ENCODE assay signal across 14 cellular contexts in the genomic region with DNA sequence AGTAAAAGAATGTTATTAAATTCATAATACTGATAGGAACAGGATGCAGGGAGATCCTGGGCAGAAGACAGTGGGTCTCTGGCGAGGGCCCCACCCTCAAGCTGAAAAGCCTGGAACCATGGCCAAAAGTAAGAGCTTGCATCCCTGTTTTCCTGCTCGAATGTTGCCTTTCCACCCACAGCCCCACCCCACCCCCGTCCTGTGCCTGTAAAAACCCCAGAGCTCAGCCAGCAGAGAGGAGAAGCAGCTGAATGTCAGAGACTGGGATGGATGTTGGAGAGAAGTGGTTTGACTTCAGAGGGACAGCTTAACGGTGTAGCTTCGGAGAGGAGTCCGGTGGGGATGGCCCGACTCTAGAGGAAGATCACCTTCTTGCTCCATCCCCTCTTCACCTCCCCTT.
"Had no signal": no experiment of that assay in that cellular context is flagged by ENCODE, and none has a peak within 500 bp of the region (broad histone marks: within the 10 kb centered on the region; RNA-seq: fewer than 3 reads in every experiment).

No MANE protein-coding gene starts in this region.

- H3K27me3 ChIP-seq: foreskin keratinocyte, heart right ventricle, right atrium auricular region, sigmoid colon had no signal

- H3K4me1 ChIP-seq: foreskin keratinocyte, heart right ventricle, lower lobe of right lung, right atrium auricular region had no signal

- H3K27ac ChIP-seq: foreskin keratinocyte, heart right ventricle, left ventricle myocardium inferior, lower lobe of right lung, right atrium auricular region, sigmoid colon, skin epidermis had no signal

- H3K9me3 ChIP-seq: heart right ventricle, left ventricle myocardium inferior, lower lobe of right lung, right atrium auricular region, sigmoid colon had no signal

- H3K4me3 ChIP-seq: coronary artery, heart right ventricle, left ventricle myocardium inferior, lower lobe of right lung, right atrium auricular region, sigmoid colon, skin epidermis had no signal

- DNase-seq: effector CD4-positive, alpha-beta T cell; endodermal cell; erythroblast; foreskin keratinocyte; heart right ventricle; left ventricle myocardium inferior; sigmoid colon; stimulated activated CD4-positive, alpha-beta T cell treated with anti-CD3 and anti-CD28 coated beads, Interleukin-12 subunit alpha, Interleukin-12 subunit beta, amount 100 ng/mL, for 4 hours; stimulated activated naive CD4-positive, alpha-beta T cell; trophoblast cell had no signal

- H3K36me3 ChIP-seq: heart right ventricle, left ventricle myocardium inferior, lower lobe of right lung, right atrium auricular region, sigmoid colon had no signal
